8 cellular contexts compared by ENCODE assay signal in genomic region chr17:2814499-2815341, GRCh38. TPM values are rescaled to one million over a fixed set of nuclear protein-coding genes. Genes with fewer than 3 reads are reported as not detected.
DNase-seq lines count a peak whose midpoint lies in the region; ATAC-seq and TF ChIP-seq lines count a peak whose summit lies in the region.

No MANE protein-coding gene starts in this region.

- H3K36me3 Mint-ChIP-seq in activated T-helper 17 cell treated with anti-CD3 and anti-CD28 coated beads, Interleukin-2, amount 50 U/mL, for 72 hours (ENCODE audit: low read depth) = no peaks in the 10 kb centered on the region
- H3K36me3 Mint-ChIP-seq in natural killer cell = no peaks in the 10 kb centered on the region

- no peaks in the 10 kb centered on the region for H3K9me3 ChIP-seq in NT2/D1 (ENCODE audit: insufficient read depth, low read length)
- H3K9me3 ChIP-seq in BE2C = no peaks in the 10 kb centered on the region

- ATAC-seq in GM19468 (IDR thresholded peaks at IDR 0.05; ENCODE audit: extremely low read depth, unreplicated experiment) = peak; percentile 21
- ATAC-seq in activated T-helper 17 cell treated with anti-CD3 and anti-CD28 coated beads, Interleukin-2, amount 50 U/mL, for 72 hours (replicated peaks) = peak; percentile 89
- ATAC-seq in natural killer cell = peak; percentile 65 to 87 (median 77)

- intact Hi-C loops in natural killer cell (cut with micrococcal nuclease) = loop anchor here (1.0 to 2.0 kb wide), 5 partner anchors 14 to 950 kb away; partner anchors contain the start of gene RAP1GAP2

- H3K27me3 ChIP-seq in NT2/D1 (ENCODE audit: insufficient read depth, insufficient read length) (no peaks in the 10 kb centered on the region), BE2C (no peaks in the 10 kb centered on the region)

- peak overlapping the region; percentile 74 for H3K27ac Mint-ChIP-seq in activated T-helper 17 cell treated with anti-CD3 and anti-CD28 coated beads, Interleukin-2, amount 50 U/mL, for 72 hours
- peak overlapping the region; percentile 89 to 92 for H3K27ac Mint-ChIP-seq in natural killer cell

- DNase-seq in NT2/D1 (ENCODE audit: low read depth, low spot score) = no peak
- peak; percentile 91 for DNase-seq in natural killer cell
- no peak for DNase-seq in BE2C
- DNase-seq in D341Med (ENCODE audit: low spot score) = no peak
- DNase-seq in iPS-NIHi7 (ENCODE audit: extremely low spot score) = no peak
- no peak for DNase-seq in SK-N-DZ (ENCODE audit: low spot score)

- H3K36me3 ChIP-seq in NT2/D1 (ENCODE audit: insufficient read depth, insufficient read length, low read length) (no peaks in the 10 kb centered on the region), BE2C (no peaks in the 10 kb centered on the region)

- H3K4me3 ChIP-seq in NT2/D1 (ENCODE audit: insufficient read length, low read depth) (no peak overlapping the region), BE2C (ENCODE audit: low read depth, low read length) (no peak overlapping the region)

- peak overlapping the region; percentile 21 for H3K9ac ChIP-seq in NT2/D1 (ENCODE audit: insufficient read length, low read depth)

- H3K4me1 ChIP-seq in NT2/D1 (ENCODE audit: insufficient read depth, insufficient read length) (peaks cover 19% of the 10 kb centered on the region), BE2C (no peaks in the 10 kb centered on the region)

- H3K9me3 Mint-ChIP-seq in activated T-helper 17 cell treated with anti-CD3 and anti-CD28 coated beads, Interleukin-2, amount 50 U/mL, for 72 hours = no peaks in the 10 kb centered on the region
- H3K9me3 Mint-ChIP-seq in natural killer cell = no peaks in the 10 kb centered on the region

- TF ChIP-seq CTCF in natural killer cell (IDR thresholded peaks at IDR 0.05) (no peak), BE2C (IDR thresholded peaks at IDR 0.05; ENCODE audit: low read depth, low read length) (no peak)

- H3K27me3 Mint-ChIP-seq in activated T-helper 17 cell treated with anti-CD3 and anti-CD28 coated beads, Interleukin-2, amount 50 U/mL, for 72 hours = no peaks in the 10 kb centered on the region
- H3K27me3 Mint-ChIP-seq in natural killer cell (ENCODE audit: low read depth in 2 of 2) = no peaks in the 10 kb centered on the region

- peak overlapping the region; percentile 68 for H3K4me3 Mint-ChIP-seq in activated T-helper 17 cell treated with anti-CD3 and anti-CD28 coated beads, Interleukin-2, amount 50 U/mL, for 72 hours
- H3K4me3 Mint-ChIP-seq in natural killer cell = peak overlapping the region; percentile 72

- peaks cover 5% of the 10 kb centered on the region for H3K4me1 Mint-ChIP-seq in activated T-helper 17 cell treated with anti-CD3 and anti-CD28 coated beads, Interleukin-2, amount 50 U/mL, for 72 hours
- peaks cover 46 to 64% of the 10 kb centered on the region in 2 donors for H3K4me1 Mint-ChIP-seq in natural killer cell

RNA-seq across cellular contexts. Expression of gene RAP1GAP2, which starts 18.5 kb away (rescaled TPM):
- total RNA-seq in activated T-helper 17 cell treated with anti-CD3 and anti-CD28 coated beads, Interleukin-2, amount 50 U/mL, for 72 hours = 1 to 10 TPM in 1 of 2 donors, under 1 TPM in 1; 0.77 to 1.6 TPM
- total RNA-seq in natural killer cell = 100 to 1,000 TPM; 274 to 418 (median 390) TPM
- 52.5 TPM for polyA plus RNA-seq in BE2C (2012; ENCODE audit: insufficient read depth, insufficient read length, low read depth)
- polyA plus RNA-seq in SK-N-DZ (2014; cell fraction: cytosol; rRNA removed) = 11.6 and 12.0 TPM in 2 replicates
- 32.4 and 37.7 TPM in 2 replicates for polyA plus RNA-seq in SK-N-DZ (2014; cell fraction: nucleus; rRNA removed)

Comparison
In these comparisons a context has a peak if more than half of its experiments do, and no peak if none do; other contexts are left out.
1. ATAC-seq: peak in every context shown above with its lines; median percentile 89 in activated T-helper 17 cell treated with anti-CD3 and anti-CD28 coated beads, Interleukin-2, amount 50 U/mL, for 72 hours; 77 in natural killer cell; 21 in GM19468.
2. RNA of gene RAP1GAP2, which starts 18.5 kb away (total RNA-seq): 274 to 418 TPM in natural killer cell; 0.77 to 1.6 TPM in activated T-helper 17 cell treated with anti-CD3 and anti-CD28 coated beads, Interleukin-2, amount 50 U/mL, for 72 hours; every median in the first group is over 100 times any median in the second.